ENCODE assay signal across 15 cellular contexts in genomic region chr19:53809518-53810186, GRCh38. TPM values are rescaled to one million over a fixed set of nuclear protein-coding genes. Genes with fewer than 3 reads are reported as not detected.
DNase-seq lines count a peak whose midpoint lies in the region; ATAC-seq, FAIRE-seq and TF ChIP-seq lines count a peak whose summit lies in the region.
"Had no signal": no experiment of that assay in that cellular context is flagged by ENCODE, and none has a peak within 500 bp of the region (broad histone marks: within the 10 kb centered on the region; RNA-seq: fewer than 3 reads in every experiment).

No MANE protein-coding gene starts in this region.

- H3K14ac ChIP-seq in H1 (ENCODE audit: insufficient read length), result no peak overlapping the region

- H3K4me3 Mint-ChIP-seq in activated CD8-positive, alpha-beta T cell treated with anti-CD3 and anti-CD28 coated beads for 36 hours, result no peak overlapping the region
- H3K4me3 Mint-ChIP-seq in activated CD8-positive, alpha-beta T cell treated with anti-CD3 and anti-CD28 coated beads, Interleukin-2, amount 10 ng/mL, durations not matched to agents 7 days and 5 days, result no peak overlapping the region
- no peak overlapping the region for H3K4me3 Mint-ChIP-seq in progenitor cell of endocrine pancreas (ENCODE audit: low read depth)
- H3K4me3 Mint-ChIP-seq: naive B cell, T-cell had no signal

- H3K9me3 ChIP-seq in H1 (ENCODE audit: insufficient read depth in 2 of 2, low read depth in 1 of 2, low read length in 1 of 2), result no peaks in the 10 kb centered on the region
- H3K9me3 ChIP-seq: adrenal gland, BLaER1 had no signal

- no peak overlapping the region for H3K4me3 ChIP-seq in H1 (ENCODE audit: extremely low read depth in 1 of 4, insufficient read depth in 2 of 4, low read depth in 3 of 4, low read length in 4 of 4)
- H3K4me3 ChIP-seq: adrenal gland, BLaER1, spleen had no signal

- H3K9me3 Mint-ChIP-seq in activated CD8-positive, alpha-beta T cell treated with anti-CD3 and anti-CD28 coated beads for 36 hours, result no peaks in the 10 kb centered on the region
- H3K9me3 Mint-ChIP-seq in activated CD8-positive, alpha-beta T cell treated with anti-CD3 and anti-CD28 coated beads, Interleukin-2, amount 10 ng/mL, durations not matched to agents 7 days and 5 days (ENCODE audit: insufficient read depth), result no peaks in the 10 kb centered on the region
- no peaks in the 10 kb centered on the region for H3K9me3 Mint-ChIP-seq in progenitor cell of endocrine pancreas (ENCODE audit: low read depth)
- H3K9me3 Mint-ChIP-seq: T-cell had no signal

- no peak overlapping the region for H3K56ac ChIP-seq in H1 (replicated peaks; ENCODE audit: insufficient read length, low read depth, low read length)

- peak overlapping the region; percentile 79 for H4K91ac ChIP-seq in H1 (replicated peaks; ENCODE audit: insufficient read length, low read length)

- ATAC-seq in activated CD8-positive, alpha-beta T cell treated with anti-CD3 and anti-CD28 coated beads for 36 hours, result no peak
- no peak for ATAC-seq in activated CD8-positive, alpha-beta T cell treated with anti-CD3 and anti-CD28 coated beads, Interleukin-2, amount 10 ng/mL, durations not matched to agents 7 days and 5 days
- ATAC-seq: T-cell had no signal

- no peaks in the 10 kb centered on the region; a peak in 1 of 7 replicates for H3K4me1 ChIP-seq in H1 (replicated peaks in 1 of 4; ENCODE audit: control insufficient read depth in 3 of 4, insufficient read depth in 4 of 4, low read length in 3 of 4)
- H3K4me1 ChIP-seq: adrenal gland, spleen had no signal

- no peaks in the 10 kb centered on the region for H3K27me3 Mint-ChIP-seq in activated CD8-positive, alpha-beta T cell treated with anti-CD3 and anti-CD28 coated beads for 36 hours
- H3K27me3 Mint-ChIP-seq in activated CD8-positive, alpha-beta T cell treated with anti-CD3 and anti-CD28 coated beads, Interleukin-2, amount 10 ng/mL, durations not matched to agents 7 days and 5 days (ENCODE audit: low read depth), result no peaks in the 10 kb centered on the region
- H3K27me3 Mint-ChIP-seq in progenitor cell of endocrine pancreas, result no peaks in the 10 kb centered on the region

- peak; percentile 19 for FAIRE-seq in H1 (lab: Jason Lieb, UNC)

- peak overlapping the region; percentile 36 for H3K4ac ChIP-seq in H1 (replicated peaks; ENCODE audit: insufficient read length, low read depth, low read length)

- no peak overlapping the region; the same call in 1 of the 2 replicates for H2AK5ac ChIP-seq in H1 (ENCODE audit: low read depth, low read length)

- TF ChIP-seq EP300 in H1 (IDR thresholded peaks at IDR 0.05; ENCODE audit: borderline replicate concordance in 1 of 2, low read depth in 2 of 2, low read length in 2 of 2), result no peak

- no peak overlapping the region for H3K27ac ChIP-seq in H1 (ENCODE audit: low read depth, low read length)
- H3K27ac ChIP-seq: adrenal gland, BLaER1, spleen had no signal

- H2BK20ac ChIP-seq in H1 (ENCODE audit: low read length), result peak overlapping the region; percentile 1

- WGBS in H1 (ENCODE audit: extremely low coverage in 1 of 2, insufficient coverage in 1 of 2, insufficient read length in 1 of 2, insufficient replicate concordance in 2 of 2, low coverage in 1 of 2, low lambda C conversion rate in 2 of 2, missing lambda C conversion rate in 1 of 2), 2 experiments, result 88% methylated on average over 25 of the region's 28 CpGs; no CpG with 5 or more reads in 1 of the 2 experiments

- H3K36me3 ChIP-seq in H1 (ENCODE audit: control insufficient read depth in 2 of 4, insufficient read depth in 4 of 4, low read length in 3 of 4), result peaks cover 0 to 13% (median 0%) of the 10 kb centered on the region in 4 experiments; a peak in 1 of 8 replicates
- H3K36me3 ChIP-seq: adrenal gland, BLaER1 had no signal

- POLR2A ChIA-PET in activated CD8-positive, alpha-beta T cell treated with anti-CD3 and anti-CD28 coated beads for 36 hours (lab: Charles Lee), result no interaction called here
- POLR2A ChIA-PET in activated CD8-positive, alpha-beta T cell treated with anti-CD3 and anti-CD28 coated beads, Interleukin-2, amount 10 ng/mL, durations not matched to agents 7 days and 5 days (lab: Charles Lee), result no interaction called here
- POLR2A ChIA-PET in H1 (lab: Charles Lee; ENCODE audit: partially characterized antibody), result interaction anchor here (0.6 to 1.7 kb wide), 9 partner anchors 9 to 304 kb away, joined by 3 to 6 read pairs (median 3); no protein-coding TSS in a partner anchor

- peak overlapping the region; percentile 6; the same call in 1 of the 2 replicates for H2BK15ac ChIP-seq in H1 (ENCODE audit: low read length)

- H3K27me3 ChIP-seq in H1 (replicated peaks in 1 of 4; ENCODE audit: control insufficient read depth in 3 of 4, extremely low read depth in 1 of 4, insufficient read depth in 3 of 4, low read length in 3 of 4), result peaks cover 0 to 5% (median 1%) of the 10 kb centered on the region in 4 experiments; a peak in 4 of 7 replicates
- H3K27me3 ChIP-seq: adrenal gland, BLaER1, spleen had no signal

- no peaks in the 10 kb centered on the region for H3K4me1 Mint-ChIP-seq in activated CD8-positive, alpha-beta T cell treated with anti-CD3 and anti-CD28 coated beads for 36 hours (ENCODE audit: low read depth)
- no peaks in the 10 kb centered on the region for H3K4me1 Mint-ChIP-seq in activated CD8-positive, alpha-beta T cell treated with anti-CD3 and anti-CD28 coated beads, Interleukin-2, amount 10 ng/mL, durations not matched to agents 7 days and 5 days (ENCODE audit: low read depth)
- H3K4me1 Mint-ChIP-seq in progenitor cell of endocrine pancreas (ENCODE audit: low read depth), result no peaks in the 10 kb centered on the region
- H3K4me1 Mint-ChIP-seq: naive B cell, T-cell had no signal

- H3K79me2 ChIP-seq in H1 (ENCODE audit: control insufficient read depth in 1 of 2, insufficient read depth in 2 of 2, low read length in 2 of 2), result no peaks in the 10 kb centered on the region

- TF ChIP-seq RAD21 in H1 (IDR thresholded peaks at IDR 0.05 in 1 of 2, conservative IDR thresholded peaks at IDR 0.05 in 1 of 2; ENCODE audit: low read depth in 2 of 2, low read length in 2 of 2), result peak; percentile 54 to 66

- CTCF ChIA-PET in activated CD8-positive, alpha-beta T cell treated with anti-CD3 and anti-CD28 coated beads for 36 hours (lab: Charles Lee), result interaction anchor here (0.6 to 2.3 kb wide), 5 partner anchors 9 to 1132 kb away, joined by 3 to 12 read pairs (median 4); no protein-coding TSS in a partner anchor
- CTCF ChIA-PET in activated CD8-positive, alpha-beta T cell treated with anti-CD3 and anti-CD28 coated beads, Interleukin-2, amount 10 ng/mL, durations not matched to agents 7 days and 5 days (lab: Charles Lee), result interaction anchor here (1.1 to 1.4 kb wide), 2 partner anchors 214 to 220 kb away, joined by 3 to 5 read pairs; no protein-coding TSS in a partner anchor
- CTCF ChIA-PET in H1 (lab: Charles Lee; ENCODE audit: partially characterized antibody), result interaction anchor here (0.5 to 5.5 kb wide), 60 partner anchors 8 to 430 kb away, joined by 3 to 58 read pairs (median 5); partner anchors contain the start of gene MYADM

- H2AFZ ChIP-seq in H1 (ENCODE audit: low read length), result no peak overlapping the region

- DNase-seq in activated CD8-positive, alpha-beta T cell treated with anti-CD3 and anti-CD28 coated beads for 36 hours, result peak; percentile 11
- DNase-seq in activated CD8-positive, alpha-beta T cell treated with anti-CD3 and anti-CD28 coated beads, Interleukin-2, amount 10 ng/mL, durations not matched to agents 7 days and 5 days, result no peak
- peak; percentile 30 for DNase-seq in NAMALWA (ENCODE audit: low spot score)
- peak; percentile 58 to 90 for DNase-seq in H1 (ENCODE audit: low read depth in 1 of 2, low spot score in 2 of 2)
- no peak for DNase-seq in progenitor cell of endocrine pancreas (ENCODE audit: low spot score, unreplicated experiment)
- DNase-seq in activated gamma-delta T cell (lab: John Stamatoyannopoulos, UW), result no peak
- DNase-seq in SHP77 treated with DMSO at 0.1 percent for 48 hours (lab: John Stamatoyannopoulos, UW), result no peak
- DNase-seq in kidney glomerular epithelial cell (lab: John Stamatoyannopoulos, UW), result no peak
- DNase-seq: activated CD8-positive, alpha-beta memory T cell treated with anti-CD3 and anti-CD28 coated beads for 24 hours; naive B cell; NCI-H510A; spleen; T-cell had no signal

- H3K4me2 ChIP-seq in H1 (ENCODE audit: insufficient read depth in 1 of 2, low read depth in 2 of 2, low read length in 2 of 2), result no peak overlapping the region
- H3K4me2 ChIP-seq: BLaER1 had no signal

- no peaks in the 10 kb centered on the region for H3K79me1 ChIP-seq in H1 (ENCODE audit: low read depth, low read length)

- no peak for TF ChIP-seq POLR2A in H1 (IDR thresholded peaks at IDR 0.05; ENCODE audit: control extremely low read depth in 1 of 2, low read depth in 2 of 2, low read length in 2 of 2)

- no peak for TF ChIP-seq CTCF in activated CD8-positive, alpha-beta T cell treated with anti-CD3 and anti-CD28 coated beads for 36 hours (IDR thresholded peaks at IDR 0.05)
- TF ChIP-seq CTCF in H1 (IDR thresholded peaks at IDR 0.05; ENCODE audit: control extremely low read depth in 1 of 3, insufficient read depth in 1 of 3, low read depth in 1 of 3, low read length in 3 of 3) (peak; percentile 84 to 90 (median 87)), progenitor cell of endocrine pancreas (IDR thresholded peaks at IDR 0.05; ENCODE audit: unreplicated experiment) (peak; percentile 32)

- no peak overlapping the region for H3K23ac ChIP-seq in H1 (ENCODE audit: insufficient read length)

- H3K9ac ChIP-seq in H1 (replicated peaks in 1 of 4; ENCODE audit: extremely low read depth in 1 of 4, low read depth in 3 of 4, low read length in 3 of 4), result no peak overlapping the region
- H3K9ac ChIP-seq: BLaER1 had no signal

- peak overlapping the region; percentile 78 for H3K18ac ChIP-seq in H1 (ENCODE audit: extremely low read depth, low read length)

- H2BK5ac ChIP-seq in H1 (ENCODE audit: low read depth, low read length), result peak overlapping the region; percentile 16

- H4K8ac ChIP-seq in H1 (ENCODE audit: extremely low read depth, insufficient read depth, low read length), result no peak overlapping the region

- no peak overlapping the region for H4K5ac ChIP-seq in H1 (ENCODE audit: insufficient read length, low read depth, low read length)

- no peaks in the 10 kb centered on the region for H3K36me3 Mint-ChIP-seq in activated CD8-positive, alpha-beta T cell treated with anti-CD3 and anti-CD28 coated beads for 36 hours (ENCODE audit: low read depth)
- no peaks in the 10 kb centered on the region for H3K36me3 Mint-ChIP-seq in activated CD8-positive, alpha-beta T cell treated with anti-CD3 and anti-CD28 coated beads, Interleukin-2, amount 10 ng/mL, durations not matched to agents 7 days and 5 days (ENCODE audit: low read depth)
- H3K36me3 Mint-ChIP-seq in progenitor cell of endocrine pancreas (ENCODE audit: insufficient read depth), result no peaks in the 10 kb centered on the region
- H3K36me3 Mint-ChIP-seq: naive B cell, T-cell had no signal

- intact Hi-C loops in activated CD8-positive, alpha-beta T cell treated with anti-CD3 and anti-CD28 coated beads for 36 hours (cut with micrococcal nuclease), result no loop called here

- H3K27ac Mint-ChIP-seq in activated CD8-positive, alpha-beta T cell treated with anti-CD3 and anti-CD28 coated beads for 36 hours, result no peak overlapping the region
- H3K27ac Mint-ChIP-seq in activated CD8-positive, alpha-beta T cell treated with anti-CD3 and anti-CD28 coated beads, Interleukin-2, amount 10 ng/mL, durations not matched to agents 7 days and 5 days, result no peak overlapping the region
- H3K27ac Mint-ChIP-seq in progenitor cell of endocrine pancreas, result no peak overlapping the region
- H3K27ac Mint-ChIP-seq: naive B cell had no signal

- peak overlapping the region; percentile 29; the same call in 1 of the 2 replicates for H2BK12ac ChIP-seq in H1 (ENCODE audit: low read depth, low read length)

- H4K20me1 ChIP-seq in H1 (replicated peaks in 1 of 2; ENCODE audit: control insufficient read depth in 1 of 2, insufficient read depth in 2 of 2, low read length in 2 of 2), result no peaks in the 10 kb centered on the region
- H4K20me1 ChIP-seq: BLaER1 had no signal

- H2BK120ac ChIP-seq in H1 (replicated peaks; ENCODE audit: low read depth, low read length), result peak overlapping the region; percentile 24

- no peaks in the 10 kb centered on the region for H3K23me2 ChIP-seq in H1 (ENCODE audit: low read depth, low read length)

RNA-seq across cellular contexts. Expression of gene NLRP12, which starts 14.5 kb away (rescaled TPM):
- total RNA-seq in activated CD8-positive, alpha-beta T cell treated with anti-CD3 and anti-CD28 coated beads for 36 hours, result under 1 TPM in 1 of 2 experiments, not detected in 1; 0.07 TPM
- not detected for total RNA-seq in activated CD8-positive, alpha-beta T cell treated with anti-CD3 and anti-CD28 coated beads, Interleukin-2, amount 10 ng/mL, durations not matched to agents 7 days and 5 days
- 1.8 and 1.9 TPM in 2 replicates for total RNA-seq in H1 (2021; fragmentation: NEBNext Ultra II Directional; extraction: Animal tissue kit (Norgen Biotek cat#: 25700))
- 1.0 and 2.5 TPM in 2 replicates for polyA plus RNA-seq in H1 (2011; rRNA removed)
- 2.1 TPM for polyA plus RNA-seq in H1 (2011; cell fraction: cytosol; rRNA removed)
- 2.9 TPM for polyA plus RNA-seq in H1 (2011; cell fraction: nucleus; rRNA removed)
- 0.69 to 1.5 TPM (median 1.1 TPM) in 4 replicates for polyA plus RNA-seq in H1 (2012, experiment 1 of 2)
- 0.89 TPM for polyA plus RNA-seq in H1 (2012, experiment 2 of 2)
- 1.8 TPM for polyA plus RNA-seq in H1 (2013, experiment 1 of 2)
- 1.7 TPM for polyA plus RNA-seq in H1 (2013, experiment 2 of 2)
- polyA minus RNA-seq in H1 (2011; rRNA and poly(A)+ RNA removed), result 2.8 and 5.0 TPM in 2 replicates
- 2.3 TPM for polyA minus RNA-seq in H1 (2011; cell fraction: cytosol; rRNA and poly(A)+ RNA removed)
- polyA minus RNA-seq in H1 (2011; cell fraction: nucleus; rRNA and poly(A)+ RNA removed), result 3.6 TPM
- total RNA-seq in progenitor cell of endocrine pancreas, result not detected in 2 replicates
- total RNA-seq: T-cell had no signal

RNA-seq across cellular contexts. Expression of gene MYADM, which starts 58.0 kb away (rescaled TPM):
- total RNA-seq in activated CD8-positive, alpha-beta T cell treated with anti-CD3 and anti-CD28 coated beads for 36 hours, result 10 to 100 TPM; 64.7 to 69.9 TPM
- 10 to 100 TPM; 92.9 to 98.1 TPM for total RNA-seq in activated CD8-positive, alpha-beta T cell treated with anti-CD3 and anti-CD28 coated beads, Interleukin-2, amount 10 ng/mL, durations not matched to agents 7 days and 5 days
- total RNA-seq in H1 (2021; fragmentation: NEBNext Ultra II Directional; extraction: Animal tissue kit (Norgen Biotek cat#: 25700)), result 70.1 and 70.5 TPM in 2 replicates
- polyA plus RNA-seq in H1 (2011; rRNA removed), result 74.2 and 122 TPM in 2 replicates
- 18.3 TPM for polyA plus RNA-seq in H1 (2011; cell fraction: cytosol; rRNA removed)
- polyA plus RNA-seq in H1 (2011; cell fraction: nucleus; rRNA removed), result 43.4 TPM
- polyA plus RNA-seq in H1 (2012, experiment 1 of 2), result 31.7 to 71.5 TPM (median 58.5 TPM) in 4 replicates
- 49.1 TPM for polyA plus RNA-seq in H1 (2012, experiment 2 of 2)
- polyA plus RNA-seq in H1 (2013, experiment 1 of 2), result 138 TPM
- 150 TPM for polyA plus RNA-seq in H1 (2013, experiment 2 of 2)
- polyA minus RNA-seq in H1 (2011; rRNA and poly(A)+ RNA removed), result 13.8 and 14.5 TPM in 2 replicates
- 26.3 TPM for polyA minus RNA-seq in H1 (2011; cell fraction: cytosol; rRNA and poly(A)+ RNA removed)
- polyA minus RNA-seq in H1 (2011; cell fraction: nucleus; rRNA and poly(A)+ RNA removed), result 21.6 TPM
- 80.2 and 80.4 TPM in 2 replicates for total RNA-seq in progenitor cell of endocrine pancreas

Comparison
In these comparisons a context has a peak if more than half of its experiments do, and no peak if none do; other contexts are left out.
1. DNase-seq: peak in activated CD8-positive, alpha-beta T cell treated with anti-CD3 and anti-CD28 coated beads for 36 hours (single experiment), NAMALWA (single experiment) and H1 (2 of 2); none in activated CD8-positive, alpha-beta T cell treated with anti-CD3 and anti-CD28 coated beads, Interleukin-2, amount 10 ng/mL, durations not matched to agents 7 days and 5 days (single experiment), progenitor cell of endocrine pancreas (single experiment), activated gamma-delta T cell (single experiment), SHP77 treated with DMSO at 0.1 percent for 48 hours (single experiment) and kidney glomerular epithelial cell (single experiment).